ENCODE assay signal across 14 cellular contexts in genomic region chr9:18390393-18390792, GRCh38.
DNase-seq lines count a peak whose midpoint lies in the region; ATAC-seq and TF ChIP-seq lines count a peak whose summit lies in the region.
"Had no signal": no experiment of that assay in that cellular context is flagged by ENCODE, and none has a peak within 500 bp of the region (broad histone marks: within the 10 kb centered on the region; RNA-seq: fewer than 3 reads in every experiment).

No MANE protein-coding gene starts in this region.

- H3K4me1 Mint-ChIP-seq in GM23338, result peaks cover 8% of the 10 kb centered on the region; the same call in 2 of the 3 replicates
- H3K4me1 Mint-ChIP-seq: natural killer cell, T-helper 17 cell had no signal

- no peak overlapping the region for H3K4me3 ChIP-seq in GM23338
- no peak overlapping the region for H3K4me3 ChIP-seq in adipocyte (ENCODE audit: low read length)

- no peak for TF ChIP-seq CTCF in GM23338 (conservative IDR thresholded peaks at IDR 0.05; ENCODE audit: low read depth in 2 of 2)

- H3K27ac ChIP-seq in GM23338 (ENCODE audit: low read depth), result no peak overlapping the region
- H3K27ac ChIP-seq: epithelial cell of prostate had no signal

- H3K9me3 Mint-ChIP-seq in GM23338, result no peaks in the 10 kb centered on the region
- H3K9me3 Mint-ChIP-seq: activated naive CD4-positive, alpha-beta T cell treated with anti-CD3 and anti-CD28 coated beads, Interleukin-2, amount 50 U/mL, for 72 hours; CD8-positive, alpha-beta T cell had no signal

- H3K4me1 ChIP-seq in GM23338 (ENCODE audit: insufficient read depth) (no peaks in the 10 kb centered on the region), adipocyte (ENCODE audit: control insufficient read depth, insufficient read depth, low read length) (peaks cover 44% of the 10 kb centered on the region)

- no peaks in the 10 kb centered on the region for H3K9me3 ChIP-seq in adipocyte (ENCODE audit: control insufficient read depth, low read length)

- H3K9me2 ChIP-seq in GM23338 (ENCODE audit: insufficient read depth), result 0 out of 2 replicates have a peak, but pooled peaks cover 3% of the 10 kb centered on the region

- H3K36me3 ChIP-seq in GM23338 (ENCODE audit: insufficient read depth) (no peaks in the 10 kb centered on the region), adipocyte (ENCODE audit: control insufficient read depth, insufficient read depth, low read length, severe bottlenecking) (no peaks in the 10 kb centered on the region)

- H3K27me3 Mint-ChIP-seq in GM23338 (ENCODE audit: insufficient read depth, low read depth, poor library complexity), result no peaks in the 10 kb centered on the region

- H3K36me3 Mint-ChIP-seq in GM23338 (ENCODE audit: low read depth), result no peaks in the 10 kb centered on the region
- H3K36me3 Mint-ChIP-seq: activated naive CD4-positive, alpha-beta T cell treated with anti-CD3 and anti-CD28 coated beads, Interleukin-2, amount 50 U/mL, for 72 hours; CD8-positive, alpha-beta T cell; natural killer cell had no signal

- ATAC-seq in GM23338 (no peak), GM21825 (IDR thresholded peaks at IDR 0.05; ENCODE audit: unreplicated experiment) (no peak), GM18519 (IDR thresholded peaks at IDR 0.05; ENCODE audit: low FRiP score, unreplicated experiment) (no peak)
- ATAC-seq: activated naive CD4-positive, alpha-beta T cell treated with anti-CD3 and anti-CD28 coated beads, Interleukin-2, amount 50 U/mL, for 72 hours; CD8-positive, alpha-beta T cell; natural killer cell; T-helper 17 cell had no signal

- H4K20me1 ChIP-seq in GM23338 (replicated peaks; ENCODE audit: insufficient read depth), result no peaks in the 10 kb centered on the region

- H3K4me2 ChIP-seq in GM23338, result no peak overlapping the region

- peak overlapping the region; percentile 40; the same call in 1 of the 2 replicates for H2AFZ ChIP-seq in GM23338

- peak; percentile 79 for DNase-seq in AG20443 (ENCODE audit: low spot score)
- no peak for DNase-seq in GM23338 (ENCODE audit: low spot score)
- peak; percentile 47 for DNase-seq in adipocyte (ENCODE audit: low read depth)
- peak; percentile 9 for DNase-seq in iPS-NIHi7 (ENCODE audit: extremely low spot score)
- no peak for DNase-seq in UCSD-AML1 (lab: John Stamatoyannopoulos, UW; ENCODE audit: unreplicated experiment)
- DNase-seq: activated CD4-positive, alpha-beta T cell treated with anti-CD3 and anti-CD28 coated beads for 1 hour; CD8-positive, alpha-beta T cell; natural killer cell; NK-92 treated with Interleukin-12 subunit alpha and Interleukin-12 subunit beta, amount 100 ng/mL, for 24 hours; T-helper 17 cell had no signal

- no peaks in the 10 kb centered on the region for H3K27me3 ChIP-seq in GM23338 (ENCODE audit: insufficient read depth)
- H3K27me3 ChIP-seq in adipocyte (replicated peaks; ENCODE audit: control insufficient read depth, insufficient read depth, low read length), result no peaks in the 10 kb centered on the region

- no peak overlapping the region for H3K9ac ChIP-seq in adipocyte (ENCODE audit: low read length)

- no peak overlapping the region for H3K4me3 Mint-ChIP-seq in GM23338
- H3K4me3 Mint-ChIP-seq: CD8-positive, alpha-beta T cell; natural killer cell; T-helper 17 cell had no signal

- H3K79me2 ChIP-seq in GM23338 (replicated peaks; ENCODE audit: insufficient read depth), result no peaks in the 10 kb centered on the region

- H3K27ac Mint-ChIP-seq in GM23338, result no peak overlapping the region
- H3K27ac Mint-ChIP-seq: activated naive CD4-positive, alpha-beta T cell treated with anti-CD3 and anti-CD28 coated beads, Interleukin-2, amount 50 U/mL, for 72 hours; CD8-positive, alpha-beta T cell; natural killer cell; T-helper 17 cell had no signal

- H3F3A ChIP-seq in GM23338 (replicated peaks; ENCODE audit: low read depth), result no peaks in the 10 kb centered on the region

TF ChIP-seq in GM23338, 12 proteins besides CTCF, POLR2A, EP300 and RAD21:
- TF ChIP-seq POLR2AphosphoS5 (IDR thresholded peaks at IDR 0.05; ENCODE audit: low read depth) (no peak), CREB1 (CRISPR knock-in tag; IDR thresholded peaks at IDR 0.05; ENCODE audit: low read depth) (no peak), NANOG (IDR thresholded peaks at IDR 0.05; ENCODE audit: borderline replicate concordance) (no peak), STAT1 (IDR thresholded peaks at IDR 0.05; ENCODE audit: unreplicated experiment) (no peak), JUNB (IDR thresholded peaks at IDR 0.05; ENCODE audit: unreplicated experiment) (no peak), ZNF114 (CRISPR knock-in tag; IDR thresholded peaks at IDR 0.05) (no peak)

Comparison
In these comparisons a context has a peak if more than half of its experiments do, and no peak if none do; other contexts are left out.
1. DNase-seq: peak in AG20443 (single experiment), adipocyte (single experiment) and iPS-NIHi7 (single experiment); none in GM23338 (single experiment) and UCSD-AML1 (single experiment).